Comparison of ENCODE assay signal across 22 cellular contexts in the genomic region with DNA sequence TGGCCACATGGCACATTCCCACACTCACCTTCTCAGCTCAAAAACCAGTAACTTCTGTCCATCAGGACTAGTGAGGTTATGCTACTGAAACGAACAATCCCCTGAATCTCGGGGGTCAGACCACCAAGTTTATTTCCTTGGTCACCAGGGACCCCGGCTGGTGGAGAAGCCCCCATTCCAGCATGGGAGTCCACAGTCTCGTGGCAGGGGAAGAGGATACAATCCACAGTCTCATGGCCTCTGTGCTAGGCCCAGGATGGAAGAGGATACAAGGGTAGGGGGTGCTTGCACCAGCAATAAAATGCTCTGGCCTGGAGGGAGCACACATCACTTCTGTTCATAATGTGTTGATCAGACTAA. TPM values are rescaled to one million over a fixed set of nuclear protein-coding genes. Genes with fewer than 3 reads are reported as not detected.
DNase-seq lines count a peak whose midpoint lies in the region; ATAC-seq and TF ChIP-seq lines count a peak whose summit lies in the region.
"Had no signal": no experiment of that assay in that cellular context is flagged by ENCODE, and none has a peak within 500 bp of the region (broad histone marks: within the 10 kb centered on the region; RNA-seq: fewer than 3 reads in every experiment).

No MANE protein-coding gene starts in this region.

- peaks cover 3% of the 10 kb centered on the region for H3K9me3 Mint-ChIP-seq in natural killer cell treated with Interleukin-12 subunit alpha and Interleukin-12 subunit beta and Interleukin-15 and Interleukin-18, amount 100 ng/mL, for 72 hours
- no peaks in the 10 kb centered on the region for H3K9me3 Mint-ChIP-seq in natural killer cell
- H3K9me3 Mint-ChIP-seq in activated CD8-positive, alpha-beta T cell treated with anti-CD3 and anti-CD28 coated beads, Interleukin-2, amount 10 ng/mL, durations not matched to agents 7 days and 5 days (ENCODE audit: insufficient read depth) = peaks cover 6% of the 10 kb centered on the region

- peaks cover 5% of the 10 kb centered on the region for H3K36me3 Mint-ChIP-seq in natural killer cell treated with Interleukin-12 subunit alpha and Interleukin-12 subunit beta and Interleukin-15 and Interleukin-18, amount 100 ng/mL, for 72 hours
- H3K36me3 Mint-ChIP-seq in natural killer cell = no peaks in the 10 kb centered on the region
- peaks cover 62% of the 10 kb centered on the region for H3K36me3 Mint-ChIP-seq in activated CD8-positive, alpha-beta T cell treated with anti-CD3 and anti-CD28 coated beads, Interleukin-2, amount 10 ng/mL, durations not matched to agents 7 days and 5 days (ENCODE audit: low read depth)

- CTCF ChIA-PET in activated CD8-positive, alpha-beta T cell treated with anti-CD3 and anti-CD28 coated beads, Interleukin-2, amount 10 ng/mL, durations not matched to agents 7 days and 5 days (lab: Charles Lee) = interaction anchor here (1.5 kb wide), 1 partner anchor 20 kb away, joined by 8 read pairs; no protein-coding TSS in a partner anchor

- H3K27ac Mint-ChIP-seq in natural killer cell treated with Interleukin-12 subunit alpha and Interleukin-12 subunit beta and Interleukin-15 and Interleukin-18, amount 100 ng/mL, for 72 hours = no peak overlapping the region
- no peak overlapping the region for H3K27ac Mint-ChIP-seq in natural killer cell
- H3K27ac Mint-ChIP-seq in activated CD8-positive, alpha-beta T cell treated with anti-CD3 and anti-CD28 coated beads, Interleukin-2, amount 10 ng/mL, durations not matched to agents 7 days and 5 days = peak overlapping the region; percentile 44

- H3K27me3 ChIP-seq in lower lobe of right lung (ENCODE audit: low read depth) (no peaks in the 10 kb centered on the region), upper lobe of right lung (no peaks in the 10 kb centered on the region)
- H3K27me3 ChIP-seq: SJCRH30 had no signal

- no peak overlapping the region for H3K4me3 Mint-ChIP-seq in natural killer cell treated with Interleukin-12 subunit alpha and Interleukin-12 subunit beta and Interleukin-15 and Interleukin-18, amount 100 ng/mL, for 72 hours
- H3K4me3 Mint-ChIP-seq in natural killer cell = no peak overlapping the region
- H3K4me3 Mint-ChIP-seq in activated CD8-positive, alpha-beta T cell treated with anti-CD3 and anti-CD28 coated beads, Interleukin-2, amount 10 ng/mL, durations not matched to agents 7 days and 5 days = no peak overlapping the region
- H3K4me3 Mint-ChIP-seq: activated T-helper 1 cell treated with anti-CD3 and anti-CD28 coated beads, Interleukin-12 subunit alpha, Interleukin-12 subunit beta, Interleukin-2, Interleukin-4 antibody, amounts not matched to agents 30 ng/mL and 10 ng/mL and 1 ng/mL, durations not matched to agents 14 hours and 24 hours and 36 hours had no signal

- POLR2A ChIA-PET in activated CD8-positive, alpha-beta T cell treated with anti-CD3 and anti-CD28 coated beads, Interleukin-2, amount 10 ng/mL, durations not matched to agents 7 days and 5 days (lab: Charles Lee) = interaction anchor here (1.3 to 1.5 kb wide), 2 partner anchors 23 to 61 kb away, joined by 3 to 5 read pairs; no protein-coding TSS in a partner anchor

- no peak overlapping the region for H3K4me3 ChIP-seq in lower lobe of right lung
- no peak overlapping the region for H3K4me3 ChIP-seq in upper lobe of right lung
- H3K4me3 ChIP-seq: SJCRH30 had no signal

- peaks cover 0 to 14% of the 10 kb centered on the region in 2 donors for H3K27me3 Mint-ChIP-seq in natural killer cell treated with Interleukin-12 subunit alpha and Interleukin-12 subunit beta and Interleukin-15 and Interleukin-18, amount 100 ng/mL, for 72 hours
- H3K27me3 Mint-ChIP-seq in natural killer cell (ENCODE audit: low read depth in 2 of 2) = peaks cover 3 to 13% of the 10 kb centered on the region in 2 donors
- no peaks in the 10 kb centered on the region for H3K27me3 Mint-ChIP-seq in activated CD8-positive, alpha-beta T cell treated with anti-CD3 and anti-CD28 coated beads, Interleukin-2, amount 10 ng/mL, durations not matched to agents 7 days and 5 days (ENCODE audit: low read depth)

- H3K27ac ChIP-seq in lower lobe of right lung = no peak overlapping the region
- no peak overlapping the region for H3K27ac ChIP-seq in upper lobe of right lung
- H3K27ac ChIP-seq: SJCRH30 had no signal

- H3K4me1 Mint-ChIP-seq in natural killer cell treated with Interleukin-12 subunit alpha and Interleukin-12 subunit beta and Interleukin-15 and Interleukin-18, amount 100 ng/mL, for 72 hours (ENCODE audit: low read depth in 2 of 2) = peaks cover 25 to 30% of the 10 kb centered on the region in 2 donors
- H3K4me1 Mint-ChIP-seq in natural killer cell = peaks cover 7 to 19% of the 10 kb centered on the region in 2 donors
- peaks cover 51% of the 10 kb centered on the region for H3K4me1 Mint-ChIP-seq in activated CD8-positive, alpha-beta T cell treated with anti-CD3 and anti-CD28 coated beads, Interleukin-2, amount 10 ng/mL, durations not matched to agents 7 days and 5 days (ENCODE audit: low read depth)

- H3K4me1 ChIP-seq in lower lobe of right lung = peaks cover 15% of the 10 kb centered on the region
- H3K4me1 ChIP-seq in upper lobe of right lung = peaks cover 14% of the 10 kb centered on the region
- H3K4me1 ChIP-seq: SJCRH30 had no signal

- intact Hi-C loops in natural killer cell (cut with micrococcal nuclease) (no loop called here), lower lobe of right lung (cut with DNase I) (no loop called here), upper lobe of right lung (cut with DNase I) (no loop called here)

- peak; percentile 48 for DNase-seq in natural killer cell treated with Interleukin-12 subunit alpha and Interleukin-12 subunit beta and Interleukin-15 and Interleukin-18, amount 100 ng/mL, for 72 hours (ENCODE audit: low spot score)
- DNase-seq in natural killer cell (no peak), lower lobe of right lung (peak; percentile 9), upper lobe of right lung (peak; percentile 21)
- DNase-seq in activated CD8-positive, alpha-beta T cell treated with anti-CD3 and anti-CD28 coated beads, Interleukin-2, amount 10 ng/mL, durations not matched to agents 7 days and 5 days = no peak
- DNase-seq: activated CD4-positive, CD25-positive, alpha-beta regulatory T cell treated with anti-CD3 and anti-CD28 coated beads, Interleukin-2, amount 50 U/mL, for 72 hours; foreskin melanocyte; KBM-7; kidney glomerular epithelial cell; midbrain; NCI-H1105; NCI-H526 treated with DMSO at 0.1 percent for 48 hours; OCI-M1; SJCRH30; stimulated activated CD4-positive, alpha-beta T cell treated with anti-CD3 and anti-CD28 coated beads, Interleukin-2, amount 100 ng/mL, for 48 hours; T1000 had no signal

- H3K9me3 ChIP-seq in lower lobe of right lung (no peaks in the 10 kb centered on the region), upper lobe of right lung (no peaks in the 10 kb centered on the region)
- H3K9me3 ChIP-seq: SJCRH30 had no signal

- TF ChIP-seq CTCF in natural killer cell (IDR thresholded peaks at IDR 0.05) (no peak), lower lobe of right lung (IDR thresholded peaks at IDR 0.05) (no peak), upper lobe of right lung (IDR thresholded peaks at IDR 0.05) (no peak)

- H3K36me3 ChIP-seq in lower lobe of right lung (no peaks in the 10 kb centered on the region), upper lobe of right lung (no peaks in the 10 kb centered on the region)
- H3K36me3 ChIP-seq: SJCRH30 had no signal

- ATAC-seq in natural killer cell treated with Interleukin-12 subunit alpha and Interleukin-12 subunit beta and Interleukin-15 and Interleukin-18, amount 100 ng/mL, for 72 hours = no peak
- ATAC-seq in natural killer cell (no peak), lower lobe of right lung (no peak), upper lobe of right lung (no peak), HG03520 (IDR thresholded peaks at IDR 0.05; ENCODE audit: unreplicated experiment) (no peak), GM21390 (IDR thresholded peaks at IDR 0.05; ENCODE audit: unreplicated experiment) (no peak), GM21717 (IDR thresholded peaks at IDR 0.05; ENCODE audit: unreplicated experiment) (no peak)
- no peak for ATAC-seq in activated CD8-positive, alpha-beta T cell treated with anti-CD3 and anti-CD28 coated beads, Interleukin-2, amount 10 ng/mL, durations not matched to agents 7 days and 5 days

RNA-seq across cellular contexts. Expression of a gene that starts 7.4 kb away (rescaled TPM):
- total RNA-seq in natural killer cell treated with Interleukin-12 subunit alpha and Interleukin-12 subunit beta and Interleukin-15 and Interleukin-18, amount 100 ng/mL, for 72 hours = 10 to 100 TPM; 21.7 to 23.4 TPM
- 10 to 100 TPM; 30.7 to 49.1 (median 42.6) TPM for total RNA-seq in natural killer cell
- 10 to 100 TPM; 51.7 to 55.4 TPM for total RNA-seq in activated CD8-positive, alpha-beta T cell treated with anti-CD3 and anti-CD28 coated beads, Interleukin-2, amount 10 ng/mL, durations not matched to agents 7 days and 5 days
- total RNA-seq in lower lobe of right lung = 25.6 TPM
- total RNA-seq in upper lobe of right lung = 31.8 TPM

RNA-seq across cellular contexts. Expression of a gene that starts 30.1 kb away (rescaled TPM):
- total RNA-seq in natural killer cell treated with Interleukin-12 subunit alpha and Interleukin-12 subunit beta and Interleukin-15 and Interleukin-18, amount 100 ng/mL, for 72 hours = 1 to 10 TPM in 1 of 2 donors, under 1 TPM in 1; 0.67 to 3.3 TPM
- total RNA-seq in natural killer cell (1 to 10 TPM; 1.2 to 2.1 (median 1.8) TPM), lower lobe of right lung (5.3 TPM), upper lobe of right lung (4.8 TPM)
- total RNA-seq in activated CD8-positive, alpha-beta T cell treated with anti-CD3 and anti-CD28 coated beads, Interleukin-2, amount 10 ng/mL, durations not matched to agents 7 days and 5 days = 10 to 100 TPM; 57.9 to 59.6 TPM
- total RNA-seq: astrocyte, H4, SJCRH30 had no signal

RNA-seq across cellular contexts. Expression of a gene that starts 45.4 kb away (rescaled TPM):
- 10 to 100 TPM; 20.1 to 21.9 TPM for total RNA-seq in natural killer cell treated with Interleukin-12 subunit alpha and Interleukin-12 subunit beta and Interleukin-15 and Interleukin-18, amount 100 ng/mL, for 72 hours
- total RNA-seq in natural killer cell (100 to 1,000 TPM in 1 of 3 donors, 10 to 100 TPM in 2; 87.3 to 121 (median 93.8) TPM), lower lobe of right lung (46.6 TPM), upper lobe of right lung (53.2 TPM)
- 10 to 100 TPM; 20.8 to 21.1 TPM for total RNA-seq in activated CD8-positive, alpha-beta T cell treated with anti-CD3 and anti-CD28 coated beads, Interleukin-2, amount 10 ng/mL, durations not matched to agents 7 days and 5 days

Comparison
In these comparisons a context has a peak if more than half of its experiments do, and no peak if none do; other contexts are left out.
1. DNase-seq: peak in natural killer cell treated with Interleukin-12 subunit alpha and Interleukin-12 subunit beta and Interleukin-15 and Interleukin-18, amount 100 ng/mL, for 72 hours (single experiment), lower lobe of right lung (single experiment) and upper lobe of right lung (single experiment); none in natural killer cell (single experiment) and activated CD8-positive, alpha-beta T cell treated with anti-CD3 and anti-CD28 coated beads, Interleukin-2, amount 10 ng/mL, durations not matched to agents 7 days and 5 days (single experiment).